In genomic region chr19:1400281-1401137, GRCh38 we compare ENCODE assay signal across 8 cellular contexts. TPM values are rescaled to one million over a fixed set of nuclear protein-coding genes. Genes with fewer than 3 reads are reported as not detected.
DNase-seq lines count a peak whose midpoint lies in the region; ATAC-seq and TF ChIP-seq lines count a peak whose summit lies in the region.

No MANE protein-coding gene starts in this region.

- DNase-seq in activated CD4-positive, alpha-beta T cell treated with anti-CD3 and anti-CD28 coated beads, Interleukin-2, amount 10 ng/mL, durations not matched to agents 7 days and 5 days, result no peak
- DNase-seq in activated CD4-positive, alpha-beta T cell treated with anti-CD3 and anti-CD28 coated beads, Interleukin-2, amount 50 U/mL, for 4 hours, result no peak
- no peak for DNase-seq in Peyer's patch
- DNase-seq in endodermal cell, result no peak
- no peak for DNase-seq in naive B cell
- DNase-seq in SW480 (ENCODE audit: low spot score), result no peak
- no peak for DNase-seq in stimulated activated CD4-positive, alpha-beta T cell treated with anti-CD3 and anti-CD28 coated beads, Interleukin-2, amount 100 ng/mL, for 48 hours

- H3K9me3 ChIP-seq in Peyer's patch (no peaks in the 10 kb centered on the region), endodermal cell (ENCODE audit: control insufficient read depth, low read length) (no peaks in the 10 kb centered on the region)

- peaks cover 24% of the 10 kb centered on the region for H3K4me1 Mint-ChIP-seq in activated CD4-positive, alpha-beta T cell treated with anti-CD3 and anti-CD28 coated beads, Interleukin-2, amount 10 ng/mL, durations not matched to agents 7 days and 5 days
- H3K4me1 Mint-ChIP-seq in endodermal cell (peaks cover 2% of the 10 kb centered on the region), naive B cell (peaks cover 7 to 15% (median 12%) of the 10 kb centered on the region in 3 donors)

- WGBS in endodermal cell (ENCODE audit: insufficient coverage in 1 of 2, insufficient read length in 1 of 2), 2 experiments, result 61 to 73% methylated on average over 10 to 36 of the region's 36 CpGs

- no peaks in the 10 kb centered on the region for H3K27me3 Mint-ChIP-seq in activated CD4-positive, alpha-beta T cell treated with anti-CD3 and anti-CD28 coated beads, Interleukin-2, amount 10 ng/mL, durations not matched to agents 7 days and 5 days
- H3K27me3 Mint-ChIP-seq in endodermal cell (ENCODE audit: insufficient read depth), result no peaks in the 10 kb centered on the region
- H3K27me3 Mint-ChIP-seq in naive B cell, result peaks cover 0 to 13% (median 8%) of the 10 kb centered on the region in 3 donors

- H3K4me1 ChIP-seq in Peyer's patch (peaks cover 4 to 45% (median 11%) of the 10 kb centered on the region in 4 donors), endodermal cell (ENCODE audit: control insufficient read depth, insufficient read depth, low read length) (no peaks in the 10 kb centered on the region)

- peak overlapping the region in 1 of 4 donors; percentile 56 for H3K27ac ChIP-seq in Peyer's patch
- H3K27ac ChIP-seq in endodermal cell (ENCODE audit: low read depth, low read length), result no peak overlapping the region

- H3K36me3 ChIP-seq in Peyer's patch (no peaks in the 10 kb centered on the region), endodermal cell (ENCODE audit: control insufficient read depth, insufficient read depth, low read length) (no peaks in the 10 kb centered on the region)

- TF ChIP-seq CTCF in Peyer's patch (IDR thresholded peaks at IDR 0.05) (no peak), endodermal cell (conservative IDR thresholded peaks at IDR 0.05) (no peak)

- H3K4me3 ChIP-seq in Peyer's patch, result peak overlapping the region; percentile 53 to 72 (median 66)
- peak overlapping the region; percentile 78 for H3K4me3 ChIP-seq in endodermal cell (ENCODE audit: low read length)

- H3K9ac ChIP-seq in endodermal cell (ENCODE audit: extremely low read depth, low read length, poor library complexity, severe bottlenecking), result no peak overlapping the region

- H3K36me3 Mint-ChIP-seq in activated CD4-positive, alpha-beta T cell treated with anti-CD3 and anti-CD28 coated beads, Interleukin-2, amount 10 ng/mL, durations not matched to agents 7 days and 5 days (ENCODE audit: low read depth), result no peaks in the 10 kb centered on the region
- H3K36me3 Mint-ChIP-seq in endodermal cell (ENCODE audit: low read depth) (peaks cover 5% of the 10 kb centered on the region), naive B cell (no peaks in the 10 kb centered on the region)

- CTCF ChIA-PET in activated CD4-positive, alpha-beta T cell treated with anti-CD3 and anti-CD28 coated beads, Interleukin-2, amount 10 ng/mL, durations not matched to agents 7 days and 5 days (lab: Charles Lee), result no interaction called here

- H3K9me3 Mint-ChIP-seq in activated CD4-positive, alpha-beta T cell treated with anti-CD3 and anti-CD28 coated beads, Interleukin-2, amount 10 ng/mL, durations not matched to agents 7 days and 5 days, result no peaks in the 10 kb centered on the region
- H3K9me3 Mint-ChIP-seq in endodermal cell (no peaks in the 10 kb centered on the region), naive B cell (no peaks in the 10 kb centered on the region)

- H3K4me3 Mint-ChIP-seq in activated CD4-positive, alpha-beta T cell treated with anti-CD3 and anti-CD28 coated beads, Interleukin-2, amount 10 ng/mL, durations not matched to agents 7 days and 5 days, result peak overlapping the region; percentile 69
- H3K4me3 Mint-ChIP-seq in endodermal cell, result peak overlapping the region; percentile 60
- H3K4me3 Mint-ChIP-seq in naive B cell, result peak overlapping the region; percentile 67 to 87 (median 76)

- ATAC-seq in naive B cell (ENCODE audit: low read depth in 2 of 2) (peak; percentile 25 to 37), GM21367 (IDR thresholded peaks at IDR 0.05; ENCODE audit: unreplicated experiment) (no peak)

- POLR2A ChIA-PET in activated CD4-positive, alpha-beta T cell treated with anti-CD3 and anti-CD28 coated beads, Interleukin-2, amount 10 ng/mL, durations not matched to agents 7 days and 5 days (lab: Charles Lee), result no interaction called here

- H3K27me3 ChIP-seq in Peyer's patch (peaks cover 0 to 6% of the 10 kb centered on the region in 2 donors), endodermal cell (ENCODE audit: control insufficient read depth, insufficient read depth, low read length, poor library complexity, severe bottlenecking) (no peaks in the 10 kb centered on the region)

- TF ChIP-seq POLR2A in Peyer's patch (IDR thresholded peaks at IDR 0.05), result no peak

- H3K27ac Mint-ChIP-seq in activated CD4-positive, alpha-beta T cell treated with anti-CD3 and anti-CD28 coated beads, Interleukin-2, amount 10 ng/mL, durations not matched to agents 7 days and 5 days, result peak overlapping the region; percentile 19
- H3K27ac Mint-ChIP-seq in endodermal cell (no peak overlapping the region), naive B cell (peak overlapping the region in 1 of 6 donors; percentile 42)

RNA-seq across cellular contexts. Expression of gene GAMT, which starts 0.8 kb away (rescaled TPM):
- total RNA-seq in activated CD4-positive, alpha-beta T cell treated with anti-CD3 and anti-CD28 coated beads, Interleukin-2, amount 10 ng/mL, durations not matched to agents 7 days and 5 days, result 10 to 100 TPM; 23.0 to 25.9 TPM
- total RNA-seq in Peyer's patch (1 to 10 TPM in 2 of 4 donors, not detected in 2; 2.5 to 3.1 TPM), endodermal cell (10 to 100 TPM; 38.4 to 49.6 TPM)
- polyA plus RNA-seq in endodermal cell (2013, experiment 1 of 2), result 35.0 TPM
- 29.8 TPM for polyA plus RNA-seq in endodermal cell (2013, experiment 2 of 2)
- 10 to 100 TPM; 14.4 to 24.6 (median 15.7) TPM for polyA plus RNA-seq in naive B cell (ENCODE audit: low read depth in 6 of 6)

RNA-seq across cellular contexts. Expression of gene DAZAP1, which starts 6.9 kb away (rescaled TPM):
- total RNA-seq in activated CD4-positive, alpha-beta T cell treated with anti-CD3 and anti-CD28 coated beads, Interleukin-2, amount 10 ng/mL, durations not matched to agents 7 days and 5 days, result 100 to 1,000 TPM; 235 to 241 TPM
- total RNA-seq in Peyer's patch, result 10 to 100 TPM; 37.5 to 90.9 (median 58.2) TPM
- 100 to 1,000 TPM; 154 to 179 TPM for total RNA-seq in endodermal cell
- polyA plus RNA-seq in endodermal cell (2013, experiment 1 of 2), result 94.3 TPM
- 85.7 TPM for polyA plus RNA-seq in endodermal cell (2013, experiment 2 of 2)
- polyA plus RNA-seq in naive B cell (ENCODE audit: low read depth in 6 of 6), result 1 to 10 TPM; 3.6 to 7.5 (median 6.2) TPM

RNA-seq across cellular contexts. Expression of gene NDUFS7, which starts 16.8 kb away (rescaled TPM):
- total RNA-seq in activated CD4-positive, alpha-beta T cell treated with anti-CD3 and anti-CD28 coated beads, Interleukin-2, amount 10 ng/mL, durations not matched to agents 7 days and 5 days, result 100 to 1,000 TPM in 1 of 2 experiments, 10 to 100 TPM in 1; 99.3 to 103 TPM
- total RNA-seq in Peyer's patch (100 to 1,000 TPM in 3 of 4 donors, 10 to 100 TPM in 1; 99.9 to 165 (median 156) TPM), endodermal cell (10 to 100 TPM; 57.0 to 62.5 TPM)
- 87.8 TPM for polyA plus RNA-seq in endodermal cell (2013, experiment 1 of 2)
- polyA plus RNA-seq in endodermal cell (2013, experiment 2 of 2), result 64.6 TPM
- polyA plus RNA-seq in naive B cell (ENCODE audit: low read depth in 6 of 6), result 100 to 1,000 TPM; 201 to 230 (median 209) TPM

RNA-seq across cellular contexts. Expression of gene RPS15, which starts 37.7 kb away (rescaled TPM):
- total RNA-seq in activated CD4-positive, alpha-beta T cell treated with anti-CD3 and anti-CD28 coated beads, Interleukin-2, amount 10 ng/mL, durations not matched to agents 7 days and 5 days, result 1,000 to 10,000 TPM; 1,158 to 1,387 TPM
- total RNA-seq in Peyer's patch (1,000 to 10,000 TPM; 1,044 to 1,915 (median 1,354) TPM), endodermal cell (1,000 to 10,000 TPM; 1,298 to 1,321 TPM)
- polyA plus RNA-seq in endodermal cell (2013, experiment 1 of 2), result 2,005 TPM
- 1,939 TPM for polyA plus RNA-seq in endodermal cell (2013, experiment 2 of 2)
- polyA plus RNA-seq in naive B cell (ENCODE audit: low read depth in 6 of 6), result 1,000 to 10,000 TPM; 2,496 to 3,315 (median 3,022) TPM

RNA-seq across cellular contexts. Expression of gene APC2, which starts 49.4 kb away (rescaled TPM):
- under 1 TPM; 0.02 to 0.10 TPM for total RNA-seq in activated CD4-positive, alpha-beta T cell treated with anti-CD3 and anti-CD28 coated beads, Interleukin-2, amount 10 ng/mL, durations not matched to agents 7 days and 5 days
- under 1 TPM in 3 of 4 donors, not detected in 1; 0.18 to 0.76 (median 0.27) TPM for total RNA-seq in Peyer's patch
- total RNA-seq in endodermal cell, result under 1 TPM; 0.38 to 0.57 TPM
- 23.2 TPM for polyA plus RNA-seq in endodermal cell (2013, experiment 1 of 2)
- 22.1 TPM for polyA plus RNA-seq in endodermal cell (2013, experiment 2 of 2)
- under 1 TPM in 1 of 6 donors, not detected in 5; 0.03 TPM for polyA plus RNA-seq in naive B cell (ENCODE audit: low read depth in 6 of 6)

Comparison
In these comparisons a context has a peak if more than half of its experiments do, and no peak if none do; other contexts are left out.
1. RNA of gene GAMT, which starts 0.8 kb away (total RNA-seq): 38.4 to 49.6 TPM in endodermal cell and 23.0 to 25.9 TPM in activated CD4-positive, alpha-beta T cell treated with anti-CD3 and anti-CD28 coated beads, Interleukin-2, amount 10 ng/mL, durations not matched to agents 7 days and 5 days; 2.5 to 3.1 TPM in Peyer's patch; every median in the first group is over 4 times any median in the second.
2. Peak in every context shown above with its lines, with median percentiles within 50 percentile points of each other: H3K4me3 Mint-ChIP-seq.